33 cellular contexts compared by ENCODE assay signal in genomic region chr22:50521710-50522109, GRCh38. TPM values are rescaled to one million over a fixed set of nuclear protein-coding genes. Genes with fewer than 3 reads are reported as not detected.
"Had no signal": no experiment of that assay in that cellular context is flagged by ENCODE, and none has a peak within 500 bp of the region (broad histone marks: within the 10 kb centered on the region; RNA-seq: fewer than 3 reads in every experiment).

No MANE protein-coding gene starts in this region.

- H3K27me3 Mint-ChIP-seq: activated CD4-positive, alpha-beta memory T cell treated with anti-CD3 and anti-CD28 coated beads for 36 hours; activated naive CD4-positive, alpha-beta T cell treated with anti-CD3 and anti-CD28 coated beads, Interleukin-2, amount 10 ng/mL, durations not matched to agents 7 days and 5 days; activated naive CD8-positive, alpha-beta T cell; activated naive CD8-positive, alpha-beta T cell treated with anti-CD3 and anti-CD28 coated beads, Interleukin-2, amount 50 U/mL, for 24 hours had no signal

- H3K27ac Mint-ChIP-seq: activated CD4-positive, alpha-beta memory T cell treated with anti-CD3 and anti-CD28 coated beads for 36 hours; activated naive CD8-positive, alpha-beta T cell; activated naive CD8-positive, alpha-beta T cell treated with anti-CD3 and anti-CD28 coated beads, Interleukin-2, amount 50 U/mL, for 24 hours; activated T-helper 1 cell treated with anti-CD3 and anti-CD28 coated beads, Interleukin-12 subunit alpha, Interleukin-12 subunit beta, Interleukin-2, Interleukin-4 antibody, amounts not matched to agents 30 ng/mL and 10 ng/mL and 1 ng/mL, durations not matched to agents 14 hours and 24 hours and 36 hours had no signal

- ATAC-seq: activated naive CD8-positive, alpha-beta T cell treated with anti-CD3 and anti-CD28 coated beads, Interleukin-2, amount 50 U/mL, for 24 hours; activated T-cell treated with anti-CD3 and anti-CD28 coated beads, Interleukin-2, amount 50 U/mL, for 4 hours; PC-3 had no signal

- H3K27ac ChIP-seq: brain microvascular endothelial cell, Peyer's patch, SJCRH30, SK-N-MC, WERI-Rb-1 had no signal

- H3K9me3 Mint-ChIP-seq: activated CD4-positive, alpha-beta memory T cell treated with anti-CD3 and anti-CD28 coated beads for 36 hours; activated naive CD4-positive, alpha-beta T cell treated with anti-CD3 and anti-CD28 coated beads, Interleukin-2, amount 10 ng/mL, durations not matched to agents 7 days and 5 days; activated naive CD8-positive, alpha-beta T cell treated with anti-CD3 and anti-CD28 coated beads, Interleukin-2, amount 50 U/mL, for 24 hours; activated T-cell treated with anti-CD3 and anti-CD28 coated beads, Interleukin-2, amount 50 U/mL, for 4 hours; activated T-helper 1 cell treated with anti-CD3 and anti-CD28 coated beads, Interleukin-12 subunit alpha, Interleukin-12 subunit beta, Interleukin-2, Interleukin-4 antibody, amounts not matched to agents 30 ng/mL and 10 ng/mL and 1 ng/mL, durations not matched to agents 14 hours and 24 hours and 36 hours had no signal

- DNase-seq: activated CD4-positive, alpha-beta memory T cell treated with anti-CD3 and anti-CD28 coated beads for 36 hours; activated CD4-positive, alpha-beta T cell treated with anti-CD3 and anti-CD28 coated beads, Interleukin-2, amount 50 U/mL, for 1 hour; activated CD8-positive, alpha-beta memory T cell treated with anti-CD3 and anti-CD28 coated beads, Interleukin-2, amount 50 U/mL, for 4 hours; activated gamma-delta T cell treated with Interleukin-2 at 50 U/mL for 16 hours; activated naive CD4-positive, alpha-beta T cell treated with anti-CD3 and anti-CD28 coated beads, Interleukin-2, amount 10 ng/mL, durations not matched to agents 7 days and 5 days; activated naive CD8-positive, alpha-beta T cell treated with anti-CD3 and anti-CD28 coated beads, Interleukin-2, amount 50 U/mL, for 24 hours; activated T-cell treated with anti-CD3 and anti-CD28 coated beads for 4 hours; activated T-cell treated with anti-CD3 and anti-CD28 coated beads, Interleukin-2, amount 50 U/mL, for 4 hours; amniotic stem cell; brain microvascular endothelial cell; central memory CD4-positive, alpha-beta T cell; Kasumi-1; KG1; MG63; MV-4-11; NCI-H1092; NCI-H1436 treated with DMSO at 0.1 percent for 48 hours; NCI-H1694 treated with DMSO at 0.1 percent for 48 hours; NCI-H2029; NCI-H345; NCI-H524 treated with DMSO at 0.1 percent for 48 hours; NK-92 treated with Interleukin-12 subunit alpha and Interleukin-12 subunit beta, amount 100 ng/mL, for 24 hours; PC-3; Peyer's patch; RPMI8226; SHP77; SJCRH30; T1000; WERI-Rb-1 had no signal

- H3K27me3 ChIP-seq: brain microvascular endothelial cell, MG63, Peyer's patch, SJCRH30 had no signal

- H3K4me3 Mint-ChIP-seq: activated CD4-positive, alpha-beta memory T cell treated with anti-CD3 and anti-CD28 coated beads for 36 hours; activated naive CD4-positive, alpha-beta T cell treated with anti-CD3 and anti-CD28 coated beads, Interleukin-2, amount 10 ng/mL, durations not matched to agents 7 days and 5 days; activated naive CD8-positive, alpha-beta T cell; activated naive CD8-positive, alpha-beta T cell treated with anti-CD3 and anti-CD28 coated beads, Interleukin-2, amount 50 U/mL, for 24 hours; activated T-cell treated with anti-CD3 and anti-CD28 coated beads, Interleukin-2, amount 50 U/mL, for 4 hours had no signal

- H3K9me3 ChIP-seq: MG63, Peyer's patch, SJCRH30 had no signal

- H3K4me3 ChIP-seq: MG63, Peyer's patch, SJCRH30, SK-N-MC had no signal

RNA-seq across cellular contexts. Expression of gene KLHDC7B, which starts 24.0 kb away (rescaled TPM):
- total RNA-seq: PC-3 had no signal
- polyA plus RNA-seq: aorta had no signal
